ENCODE assay signal across 10 cellular contexts in genomic region chr22:23522642-23523251, GRCh38. TPM values are rescaled to one million over a fixed set of nuclear protein-coding genes. Genes with fewer than 3 reads are reported as not detected.
DNase-seq lines count a peak whose midpoint lies in the region; ATAC-seq, FAIRE-seq and TF ChIP-seq lines count a peak whose summit lies in the region.
"Had no signal": no experiment of that assay in that cellular context is flagged by ENCODE, and none has a peak within 500 bp of the region (broad histone marks: within the 10 kb centered on the region; RNA-seq: fewer than 3 reads in every experiment).

No MANE protein-coding gene starts in this region.

- H3K4me1 Mint-ChIP-seq in activated naive CD8-positive, alpha-beta T cell (ENCODE audit: low read depth): peaks cover 3% of the 10 kb centered on the region
- peaks cover 5% of the 10 kb centered on the region for H3K4me1 Mint-ChIP-seq in activated naive CD8-positive, alpha-beta T cell treated with anti-CD3 and anti-CD28 coated beads, Interleukin-2, amount 50 U/mL, for 24 hours
- H3K4me1 Mint-ChIP-seq in memory B cell: peaks cover 4% of the 10 kb centered on the region

- no peak for ATAC-seq in activated naive CD8-positive, alpha-beta T cell treated with anti-CD3 and anti-CD28 coated beads, Interleukin-2, amount 50 U/mL, for 24 hours
- ATAC-seq in memory B cell (ENCODE audit: low read depth): no peak
- peak; percentile 16 for ATAC-seq in aorta (ENCODE audit: low FRiP score)

- H3K36me3 ChIP-seq in aorta (ENCODE audit: control insufficient read depth in 1 of 2, insufficient read depth in 2 of 2, low read length in 1 of 2): no peaks in the 10 kb centered on the region

- no peak for FAIRE-seq in GM12891 (lab: Jason Lieb, UNC)

- TF ChIP-seq POLR2A in GM12891 (IDR thresholded peaks at IDR 0.05; ENCODE audit: low read depth, low read length) (no peak), lower leg skin (IDR thresholded peaks at IDR 0.05) (no peak)

- no peak for DNase-seq in activated naive CD8-positive, alpha-beta T cell treated with anti-CD3 and anti-CD28 coated beads, Interleukin-2, amount 50 U/mL, for 24 hours
- DNase-seq in choroid plexus epithelial cell (ENCODE audit: low read depth) (peak; percentile 28), memory B cell (ENCODE audit: low spot score in 2 of 2) (no peak), aorta (no peak), GM12891 (ENCODE audit: insufficient read length, low spot score) (no peak), lower leg skin (ENCODE audit: low spot score in 2 of 2) (no peak), ureter (ENCODE audit: low spot score) (no peak)
- DNase-seq: activated CD8-positive, alpha-beta memory T cell treated with anti-CD3 and anti-CD28 coated beads, Interleukin-2, amount 50 U/mL, for 48 hours had no signal

- H3K9me3 Mint-ChIP-seq in activated naive CD8-positive, alpha-beta T cell (ENCODE audit: low read depth): no peaks in the 10 kb centered on the region
- H3K9me3 Mint-ChIP-seq in activated naive CD8-positive, alpha-beta T cell treated with anti-CD3 and anti-CD28 coated beads, Interleukin-2, amount 50 U/mL, for 24 hours: no peaks in the 10 kb centered on the region
- no peaks in the 10 kb centered on the region for H3K9me3 Mint-ChIP-seq in memory B cell

- TF ChIP-seq CTCF in choroid plexus epithelial cell (conservative IDR thresholded peaks at IDR 0.05; ENCODE audit: low read depth, low read length) (no peak), lower leg skin (IDR thresholded peaks at IDR 0.05) (no peak)

- no peak overlapping the region for H3K27ac Mint-ChIP-seq in activated naive CD8-positive, alpha-beta T cell
- no peak overlapping the region for H3K27ac Mint-ChIP-seq in activated naive CD8-positive, alpha-beta T cell treated with anti-CD3 and anti-CD28 coated beads, Interleukin-2, amount 50 U/mL, for 24 hours
- H3K27ac Mint-ChIP-seq in memory B cell: peak overlapping the region; percentile 81

- intact Hi-C loops in aorta (cut with DNase I) (loop anchor here in 1 of 2 donors (10.0 kb wide), 1 partner anchor 238 kb away; no protein-coding TSS in a partner anchor), lower leg skin (cut with DNase I; ENCODE audit: low total_unique reads) (no loop called here)

- no peaks in the 10 kb centered on the region for H3K36me3 Mint-ChIP-seq in activated naive CD8-positive, alpha-beta T cell
- H3K36me3 Mint-ChIP-seq in activated naive CD8-positive, alpha-beta T cell treated with anti-CD3 and anti-CD28 coated beads, Interleukin-2, amount 50 U/mL, for 24 hours (ENCODE audit: low read depth): no peaks in the 10 kb centered on the region
- H3K36me3 Mint-ChIP-seq in memory B cell: no peaks in the 10 kb centered on the region

- H3K27ac ChIP-seq in aorta (ENCODE audit: low read depth in 1 of 2, low read length in 2 of 2): peak overlapping the region in 1 of 2 donors; percentile 89

- peak overlapping the region; percentile 57 for H3K4me3 Mint-ChIP-seq in activated naive CD8-positive, alpha-beta T cell
- H3K4me3 Mint-ChIP-seq in activated naive CD8-positive, alpha-beta T cell treated with anti-CD3 and anti-CD28 coated beads, Interleukin-2, amount 50 U/mL, for 24 hours: no peak overlapping the region
- H3K4me3 Mint-ChIP-seq in memory B cell: no peak overlapping the region

- H3K9me3 ChIP-seq in aorta (ENCODE audit: control insufficient read depth, low read length): no peaks in the 10 kb centered on the region

- H3K27me3 ChIP-seq in aorta (ENCODE audit: control insufficient read depth in 1 of 2, insufficient read depth in 2 of 2, low read length in 1 of 2): no peaks in the 10 kb centered on the region

- H3K4me1 ChIP-seq in aorta (ENCODE audit: control insufficient read depth in 1 of 2, insufficient read depth in 2 of 2, low read length in 2 of 2): peaks cover 0 to 4% of the 10 kb centered on the region in 2 donors

- H3K4me3 ChIP-seq in choroid plexus epithelial cell (ENCODE audit: low read depth, low read length): peak overlapping the region; percentile 35
- peak overlapping the region; percentile 16 to 36 for H3K4me3 ChIP-seq in aorta (ENCODE audit: low read length in 2 of 2)
- H3K4me3 ChIP-seq in lower leg skin (ENCODE audit: low read depth, poor library complexity, severe bottlenecking): no peak overlapping the region

- H3K27me3 Mint-ChIP-seq in activated naive CD8-positive, alpha-beta T cell: peaks cover 4% of the 10 kb centered on the region
- peaks cover 28% of the 10 kb centered on the region for H3K27me3 Mint-ChIP-seq in activated naive CD8-positive, alpha-beta T cell treated with anti-CD3 and anti-CD28 coated beads, Interleukin-2, amount 50 U/mL, for 24 hours
- peaks cover 13% of the 10 kb centered on the region for H3K27me3 Mint-ChIP-seq in memory B cell

- WGBS in aorta, 2 donors: 6 to 11% methylated on average over 33 to 37 of the region's 37 CpGs
- WGBS in lower leg skin, 2 donors: 16 to 17% methylated on average over 36 of the region's 37 CpGs

TF ChIP-seq in GM12891, 5 proteins besides CTCF, POLR2A, EP300 and RAD21:
- TF ChIP-seq PAX5 (IDR thresholded peaks at IDR 0.05; ENCODE audit: insufficient read depth, low read length, severe bottlenecking) (no peak), POLR2AphosphoS5 (IDR thresholded peaks at IDR 0.05; ENCODE audit: low read depth, low read length) (no peak), POU2F2 (IDR thresholded peaks at IDR 0.05; ENCODE audit: low read depth, low read length) (no peak), SPI1 (IDR thresholded peaks at IDR 0.05; ENCODE audit: low read depth, low read length) (no peak), TAF1 (IDR thresholded peaks at IDR 0.05; ENCODE audit: low read depth, low read length) (no peak)
TF ChIP-seq in GM12891: peak in this region for 0.

RNA-seq across cellular contexts. Expression of gene IGLL1, which starts 57.3 kb away (rescaled TPM):
- not detected for total RNA-seq in aorta
- not detected for polyA plus RNA-seq in aorta
- not detected for polyA plus RNA-seq in GM12891 (2012; ENCODE audit: low read depth, missing spikeins)
- total RNA-seq in lower leg skin: not detected
- total RNA-seq in ureter: not detected
- total RNA-seq: HT1080 had no signal
